Comparison of ENCODE assay signal across 9 cellular contexts in the genomic region with DNA sequence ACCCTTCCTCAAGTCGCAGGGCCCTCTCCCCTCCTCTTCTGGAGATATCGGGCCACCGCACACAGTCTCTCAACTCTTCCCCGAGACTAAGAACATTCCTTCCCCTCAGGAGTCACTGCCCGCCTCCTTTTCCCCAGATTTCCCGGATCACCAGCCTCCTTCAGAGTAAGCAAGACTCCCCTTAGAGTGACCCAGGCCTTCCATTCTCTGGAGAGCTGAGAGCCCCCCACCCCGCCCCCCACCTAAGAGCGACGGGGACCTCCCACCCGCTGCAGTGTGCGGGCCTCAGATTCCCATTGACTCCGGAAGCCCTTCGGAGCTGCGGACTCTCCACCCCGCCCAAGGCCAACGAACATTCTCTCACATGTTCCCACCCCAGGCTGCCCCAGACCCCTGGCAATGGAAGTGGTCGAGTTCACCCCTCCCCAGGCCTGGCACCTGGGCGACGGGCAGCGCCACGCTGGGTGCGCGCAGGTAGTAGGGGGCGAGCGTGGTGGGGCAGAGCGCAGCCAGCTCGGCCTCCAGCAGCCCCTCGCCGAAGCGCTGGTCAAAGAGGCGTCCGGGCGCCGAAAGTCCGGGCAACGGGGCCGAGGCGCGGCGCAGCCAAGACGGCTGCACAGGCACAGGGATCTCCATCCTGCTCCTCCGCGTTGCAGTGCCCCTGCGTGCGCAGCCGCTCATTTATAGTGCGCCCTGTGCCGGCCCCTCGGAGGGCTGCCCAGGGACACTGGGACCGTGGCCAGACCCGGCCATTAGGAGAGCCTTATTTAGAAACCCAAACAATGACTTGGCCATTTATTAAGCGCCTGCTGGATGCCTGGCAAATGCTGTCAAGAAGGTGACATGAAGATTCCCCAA. TPM values are rescaled to one million over a fixed set of nuclear protein-coding genes. Genes with fewer than 3 reads are reported as not detected.
A peak's percentile ranks its signal among the peaks of the same experiment; 100 is the strongest.
DNase-seq lines count a peak whose midpoint lies in the region; ATAC-seq and TF ChIP-seq lines count a peak whose summit lies in the region.
"Had no signal": no experiment of that assay in that cellular context is flagged by ENCODE, and none has a peak within 500 bp of the region (broad histone marks: within the 10 kb centered on the region; RNA-seq: fewer than 3 reads in every experiment).

A gene with protein sequence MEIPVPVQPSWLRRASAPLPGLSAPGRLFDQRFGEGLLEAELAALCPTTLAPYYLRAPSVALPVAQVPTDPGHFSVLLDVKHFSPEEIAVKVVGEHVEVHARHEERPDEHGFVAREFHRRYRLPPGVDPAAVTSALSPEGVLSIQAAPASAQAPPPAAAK (minus strand): TSS at position 657 of the 858 bp plus-strand sequence. CDS start 21 bp downstream, at position 636.

- H3K4me2 ChIP-seq in fibroblast of lung (ENCODE audit: extremely low read depth, insufficient read depth, low read length) (peak within 1 kb of the TSS; percentile 91), neural progenitor cell (peak within 1 kb of the TSS; percentile 80)

- peak within 1 kb of the TSS; percentile 94 for H3K9ac ChIP-seq in fibroblast of lung (ENCODE audit: insufficient read depth, low read length)
- no peak within 1 kb of the TSS for H3K9ac ChIP-seq in neural progenitor cell

- peak within 1 kb of the TSS; percentile 99 for H3K4me3 Mint-ChIP-seq in neural progenitor cell

- TF ChIP-seq CTCF in fibroblast of lung (conservative IDR thresholded peaks at IDR 0.05 in 1 of 2, IDR thresholded peaks at IDR 0.05 in 1 of 2; ENCODE audit: low read depth in 1 of 2, low read length in 2 of 2) (no peak), neural progenitor cell (IDR thresholded peaks at IDR 0.05) (no peak)

- H3K36me3 Mint-ChIP-seq in neural progenitor cell, result peaks cover 6% of the 10 kb centered on the region

- H3K4me1 ChIP-seq in SJSA1 (replicated peaks), result peaks cover 16% of the 10 kb centered on the region
- H3K4me1 ChIP-seq in fibroblast of lung (ENCODE audit: control insufficient read depth, extremely low read depth, insufficient read depth, low read length), result peaks cover 17% of the 10 kb centered on the region
- H3K4me1 ChIP-seq in neural progenitor cell, result peaks cover 6% of the 10 kb centered on the region

- ATAC-seq in HG03439 (IDR thresholded peaks at IDR 0.05; ENCODE audit: unreplicated experiment), result no peak
- no peak for ATAC-seq in HG03520 (IDR thresholded peaks at IDR 0.05; ENCODE audit: unreplicated experiment)
- no peak for ATAC-seq in GM19328 (IDR thresholded peaks at IDR 0.05; ENCODE audit: unreplicated experiment)

- peaks cover 13% of the 10 kb centered on the region for H3F3A ChIP-seq in neural progenitor cell (ENCODE audit: low read depth)

- peak; percentile 81 for DNase-seq in EH (ENCODE audit: low read depth)
- no peak for DNase-seq in SJSA1 (ENCODE audit: low read depth in 1 of 2, low spot score in 2 of 2)
- DNase-seq in fibroblast of lung (ENCODE audit: low read depth in 2 of 2), result peak; percentile 71 to 91
- DNase-seq in neural progenitor cell (ENCODE audit: low spot score), result peak; percentile 49
- no peak for DNase-seq in NCI-H510A (lab: John Stamatoyannopoulos, UW)

- H3K27me3 Mint-ChIP-seq in neural progenitor cell (ENCODE audit: insufficient read depth, low read depth), result peaks cover 9% of the 10 kb centered on the region

- H4K20me1 ChIP-seq in fibroblast of lung (ENCODE audit: control insufficient read depth, extremely low read depth, insufficient read depth, low read length), result no peaks in the 10 kb centered on the region
- H4K20me1 ChIP-seq in neural progenitor cell (ENCODE audit: low read depth), result peaks cover 19% of the 10 kb centered on the region

- H3K79me2 ChIP-seq in fibroblast of lung (ENCODE audit: control insufficient read depth, insufficient read depth, low read length) (peaks cover 23% of the 10 kb centered on the region), neural progenitor cell (ENCODE audit: low read depth) (peaks cover 16% of the 10 kb centered on the region)

- H3K9me3 Mint-ChIP-seq in neural progenitor cell, result no peaks in the 10 kb centered on the region

- H3K9me3 ChIP-seq in SJSA1 (replicated peaks) (no peaks in the 10 kb centered on the region), fibroblast of lung (ENCODE audit: control insufficient read depth, insufficient read depth, low read depth, low read length) (no peaks in the 10 kb centered on the region), neural progenitor cell (ENCODE audit: low read depth) (no peaks in the 10 kb centered on the region)

- no peak within 1 kb of the TSS for H2AFZ ChIP-seq in fibroblast of lung (ENCODE audit: low read length)
- H2AFZ ChIP-seq in neural progenitor cell (replicated peaks), result peak within 1 kb of the TSS; percentile 43

- peak within 1 kb of the TSS; percentile 98 for H3K27ac Mint-ChIP-seq in neural progenitor cell

- H3K4me3 ChIP-seq in SJSA1 (peak within 1 kb of the TSS; percentile 61), fibroblast of lung (replicated peaks in 1 of 4; ENCODE audit: control extremely low read depth in 1 of 4, insufficient read depth in 1 of 4, low read depth in 3 of 4, low read length in 4 of 4) (peak within 1 kb of the TSS; percentile 69 to 98 (median 80)), neural progenitor cell (peak within 1 kb of the TSS; percentile 89)

- peaks cover 41% of the 10 kb centered on the region for H3K36me3 ChIP-seq in SJSA1
- peaks cover 29% of the 10 kb centered on the region for H3K36me3 ChIP-seq in fibroblast of lung (ENCODE audit: control insufficient read depth, insufficient read depth, low read length)
- no peaks in the 10 kb centered on the region for H3K36me3 ChIP-seq in neural progenitor cell

- H3K27ac ChIP-seq in SJSA1, result peak within 1 kb of the TSS; percentile 44
- peak within 1 kb of the TSS; percentile 99 for H3K27ac ChIP-seq in fibroblast of lung (ENCODE audit: insufficient read depth, low read length)
- no peak within 1 kb of the TSS for H3K27ac ChIP-seq in neural progenitor cell

- peaks cover 26% of the 10 kb centered on the region for H3K4me1 Mint-ChIP-seq in neural progenitor cell

- H3K27me3 ChIP-seq in SJSA1 (replicated peaks) (no peaks in the 10 kb centered on the region), fibroblast of lung (ENCODE audit: control insufficient read depth, insufficient read depth, low read length) (no peaks in the 10 kb centered on the region), neural progenitor cell (peaks cover 27% of the 10 kb centered on the region)

RNA-seq across cellular contexts. Expression of the gene that starts here (rescaled TPM):
- total RNA-seq in SJSA1 (2014; rRNA removed; shearing (Covaris generic)), result not detected in 2 replicates
- 47.8 and 54.3 TPM in 2 replicates for total RNA-seq in fibroblast of lung
- 53.1 and 71.0 TPM in 2 replicates for polyA plus RNA-seq in fibroblast of lung
- 463 and 468 TPM in 2 replicates for polyA plus RNA-seq in fibroblast of lung (2012)
- 247 and 355 TPM in 2 replicates for polyA minus RNA-seq in fibroblast of lung (ENCODE audit: low replicate concordance)
- total RNA-seq in neural progenitor cell (ENCODE audit: low replicate concordance), result not detected in 2 replicates
- total RNA-seq: T-helper 1 cell treated with Interleukin-12 subunit alpha and Interleukin-12 subunit beta and Interleukin-4 antibody, amounts not matched to agents 30 ng/mL and 1 ng/mL, for 36 hours had no signal

Comparison
In these comparisons a context has a peak if more than half of its experiments do, and no peak if none do; other contexts are left out.
1. RNA of the gene that starts here (total RNA-seq): 47.8 to 54.3 TPM in fibroblast of lung; not detected in SJSA1 and not detected in neural progenitor cell; every median in the first group is over 10 times any median in the second.
2. Peak in DNase-seq, H3K4me3 ChIP-seq and H3K4me2 ChIP-seq in neural progenitor cell; RNA of the gene not detected or under 1 TPM.
3. DNase-seq: peak in EH (single experiment) and fibroblast of lung (2 of 2); none in SJSA1 (0 of 2) and NCI-H510A (single experiment).
4. Peak in every context shown above with its lines, with median percentiles within 50 percentile points of each other: H3K4me3 ChIP-seq.